In genomic region chr6:127971945-127972391, GRCh38 we compare ENCODE assay signal across 1 cellular context.
TF ChIP-seq lines count a peak whose summit lies in the region.

No MANE protein-coding gene starts in this region.

TF ChIP-seq in SK-N-SH, 30 proteins besides CTCF, POLR2A, EP300 and RAD21 (continued from another document):
- TF ChIP-seq ZBTB33 (IDR thresholded peaks at IDR 0.05; ENCODE audit: borderline replicate concordance, low read depth) (no peak), RXRA (IDR thresholded peaks at IDR 0.05; ENCODE audit: borderline replicate concordance, low read depth) (no peak), NFIC (IDR thresholded peaks at IDR 0.05; ENCODE audit: borderline replicate concordance) (peak; percentile 48; the same call in 1 of the 2 replicates), FOSL2 (IDR thresholded peaks at IDR 0.05; ENCODE audit: borderline replicate concordance, low read depth) (peak; percentile 71; the same call in 1 of the 2 replicates), ELF1 (IDR thresholded peaks at IDR 0.05) (no peak), RFX5 (IDR thresholded peaks at IDR 0.05; ENCODE audit: low read length) (no peak), USF2 (IDR thresholded peaks at IDR 0.05; ENCODE audit: borderline replicate concordance, low read depth, low read length) (no peak), SMC3 (IDR thresholded peaks at IDR 0.05; ENCODE audit: low read depth, low read length) (no peak), SIN3A (IDR thresholded peaks at IDR 0.05; ENCODE audit: borderline replicate concordance, low read depth, low read length) (0 out of 2 replicates have a peak, but pooled peaks have one; percentile 36), NRF1 (IDR thresholded peaks at IDR 0.05; ENCODE audit: low read depth, low read length) (no peak), GATA2 (CRISPR knock-in tag; IDR thresholded peaks at IDR 0.05) (no peak), FOXJ3 (CRISPR knock-in tag; IDR thresholded peaks at IDR 0.05) (no peak), FOXM1 (IDR thresholded peaks at IDR 0.05; ENCODE audit: low read depth) (no peak), CHD2 (IDR thresholded peaks at IDR 0.05; ENCODE audit: low read length, partially characterized antibody) (no peak), IRF3 (IDR thresholded peaks at IDR 0.05; ENCODE audit: low read depth, low read length) (no peak), JUND (IDR thresholded peaks at IDR 0.05) (peak; percentile 91), GABPA (IDR thresholded peaks at IDR 0.05; ENCODE audit: low read depth) (no peak)
